ENCODE assay signal across 9 cellular contexts in genomic region chr5:68261174-68262021, GRCh38. TPM values are rescaled to one million over a fixed set of nuclear protein-coding genes. Genes with fewer than 3 reads are reported as not detected.
DNase-seq lines count a peak whose midpoint lies in the region; ATAC-seq and TF ChIP-seq lines count a peak whose summit lies in the region.
"Had no signal": no experiment of that assay in that cellular context is flagged by ENCODE, and none has a peak within 500 bp of the region (broad histone marks: within the 10 kb centered on the region; RNA-seq: fewer than 3 reads in every experiment).

No MANE protein-coding gene starts in this region.

- no peaks in the 10 kb centered on the region for H3K9me3 ChIP-seq in neutrophil

- H3K27me3 Mint-ChIP-seq in Calu3 (ENCODE audit: unreplicated experiment), result no peaks in the 10 kb centered on the region

- H3K27ac Mint-ChIP-seq in Calu3 (ENCODE audit: unreplicated experiment), result no peak overlapping the region

- CTCF ChIA-PET in Calu3 (lab: Charles Lee), result interaction anchor here (0.6 kb wide), 1 partner anchor 1000 kb away, joined by 3 read pairs; no protein-coding TSS in a partner anchor

- peaks cover 3% of the 10 kb centered on the region for H3K36me3 Mint-ChIP-seq in Calu3 (ENCODE audit: insufficient read depth, unreplicated experiment)

- H3K36me3 ChIP-seq in neutrophil, result no peaks in the 10 kb centered on the region

- H3K4me1 ChIP-seq in neutrophil (ENCODE audit: control insufficient read depth in 1 of 2, insufficient read depth in 1 of 2, low read depth in 1 of 2, low read length in 1 of 2), result peaks cover 28 to 29% of the 10 kb centered on the region in 2 experiments

- no peaks in the 10 kb centered on the region for H3K27me3 ChIP-seq in neutrophil

- DNase-seq in Calu3 (no peak), KG1 (lab: John Stamatoyannopoulos, UW) (peak; percentile 63), choroid plexus epithelial cell (ENCODE audit: low read depth) (peak; percentile 71), HuH-7.5 (ENCODE audit: low spot score) (no peak)
- DNase-seq in stimulated activated naive CD4-positive, alpha-beta T cell (lab: John Stamatoyannopoulos, UW), result no peak
- DNase-seq: SIG-M5 had no signal

- intact Hi-C loops in Calu3 (cut with micrococcal nuclease; ENCODE audit: unreplicated experiment), result no loop called here

- TF ChIP-seq CTCF in Calu3 (IDR thresholded peaks at IDR 0.05; ENCODE audit: unreplicated experiment) (peak; percentile 15), choroid plexus epithelial cell (conservative IDR thresholded peaks at IDR 0.05; ENCODE audit: low read depth, low read length) (peak; percentile 36), neutrophil (IDR thresholded peaks at IDR 0.05) (no peak)

- no peak overlapping the region for H3K4me3 Mint-ChIP-seq in Calu3 (ENCODE audit: low read depth, unreplicated experiment)

- no peaks in the 10 kb centered on the region for H3K9me3 Mint-ChIP-seq in Calu3 (ENCODE audit: low read depth, unreplicated experiment)

- H3K4me1 Mint-ChIP-seq in Calu3 (ENCODE audit: low read depth, unreplicated experiment), result peaks cover 40% of the 10 kb centered on the region

- H3K4me3 ChIP-seq in choroid plexus epithelial cell (ENCODE audit: low read depth, low read length) (no peak overlapping the region), neutrophil (ENCODE audit: low read depth in 1 of 2, low read length in 1 of 2) (no peak overlapping the region)

- peak overlapping the region; percentile 58 for H3K27ac ChIP-seq in neutrophil

- ATAC-seq in HG02840 (IDR thresholded peaks at IDR 0.05; ENCODE audit: low FRiP score, unreplicated experiment), result no peak
- no peak for ATAC-seq in GM21447 (IDR thresholded peaks at IDR 0.05; ENCODE audit: unreplicated experiment)

- no TSS peak for BruUV-seq in Calu3 (replicated peaks; lab: Mats Ljungman, UMichigan)

RNA-seq across cellular contexts. Expression of gene PIK3R1, which starts 45.8 kb away (rescaled TPM):
- total RNA-seq in Calu3 (2022), result 74.8 and 81.5 TPM in 2 replicates

Comparison
In these comparisons a context has a peak if more than half of its experiments do, and no peak if none do; other contexts are left out.
1. DNase-seq: peak in KG1 (single experiment) and choroid plexus epithelial cell (single experiment); none in Calu3 (single experiment), stimulated activated naive CD4-positive, alpha-beta T cell (0 of 6) and HuH-7.5 (single experiment).